ENCODE assay signal across 31 cellular contexts in the genomic region with DNA sequence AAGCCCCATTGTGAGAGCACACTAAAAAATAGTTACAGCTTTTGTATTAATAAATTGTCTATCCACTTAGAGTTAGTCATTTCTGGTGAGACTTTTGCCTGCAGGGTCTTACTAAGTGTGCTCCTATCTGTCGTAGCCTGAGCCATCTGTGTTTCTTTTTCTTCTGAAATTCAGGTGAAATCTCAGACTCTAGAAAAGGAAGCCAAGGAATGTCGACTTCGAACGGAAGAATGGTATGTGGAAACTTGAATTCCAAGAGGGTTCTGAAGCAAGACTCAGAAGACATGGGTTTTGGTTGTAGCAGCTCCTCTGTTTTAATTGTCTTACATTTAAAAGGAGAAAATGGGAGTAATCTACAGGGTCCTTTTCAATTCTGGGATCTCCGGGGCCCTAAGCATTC.
"Had no signal": no experiment of that assay in that cellular context is flagged by ENCODE, and none has a peak within 500 bp of the region (broad histone marks: within the 10 kb centered on the region; RNA-seq: fewer than 3 reads in every experiment).

No MANE protein-coding gene starts in this region.

- H3K4me1 ChIP-seq: adrenal gland, breast epithelium had no signal

- H3K4me1 Mint-ChIP-seq: activated CD4-positive, alpha-beta memory T cell treated with anti-CD3 and anti-CD28 coated beads, Interleukin-2, amount 10 ng/mL, durations not matched to agents 7 days and 5 days; activated naive CD8-positive, alpha-beta T cell treated with anti-CD3 and anti-CD28 coated beads, Interleukin-2, amount 10 ng/mL, durations not matched to agents 7 days and 5 days had no signal

- H3K27ac ChIP-seq: adrenal gland, breast epithelium, SK-N-MC, VCaP had no signal

- H3K9me3 Mint-ChIP-seq: activated CD4-positive, alpha-beta memory T cell treated with anti-CD3 and anti-CD28 coated beads, Interleukin-2, amount 10 ng/mL, durations not matched to agents 7 days and 5 days; activated naive CD8-positive, alpha-beta T cell treated with anti-CD3 and anti-CD28 coated beads, Interleukin-2, amount 10 ng/mL, durations not matched to agents 7 days and 5 days; activated T-cell treated with anti-CD3 and anti-CD28 coated beads, Interleukin-2, amount 50 U/mL, for 72 hours; T-cell had no signal

- H3K27me3 ChIP-seq: adrenal gland, breast epithelium had no signal

- FAIRE-seq: K562, TTC549 had no signal

- H3K27ac Mint-ChIP-seq: activated CD4-positive, alpha-beta memory T cell treated with anti-CD3 and anti-CD28 coated beads, Interleukin-2, amount 10 ng/mL, durations not matched to agents 7 days and 5 days; activated naive CD8-positive, alpha-beta T cell treated with anti-CD3 and anti-CD28 coated beads, Interleukin-2, amount 10 ng/mL, durations not matched to agents 7 days and 5 days; activated T-cell treated with anti-CD3 and anti-CD28 coated beads, Interleukin-2, amount 50 U/mL, for 72 hours; T-cell had no signal

- DNase-seq: activated CD4-positive, alpha-beta memory T cell treated with anti-CD3 and anti-CD28 coated beads, Interleukin-2, amount 10 ng/mL, durations not matched to agents 7 days and 5 days; activated CD4-positive, alpha-beta T cell treated with anti-CD3 and anti-CD28 coated beads, Interleukin-2, amount 50 U/mL, for 1 hour; activated CD4-positive, CD25-positive, alpha-beta regulatory T cell; activated CD8-positive, alpha-beta memory T cell treated with anti-CD3 and anti-CD28 coated beads, Interleukin-2, amount 50 U/mL, for 4 hours; activated naive CD4-positive, alpha-beta T cell treated with anti-CD3 and anti-CD28 coated beads, Interleukin-2, amount 50 U/mL, for 16 hours; activated naive CD8-positive, alpha-beta T cell treated with anti-CD3 and anti-CD28 coated beads, Interleukin-2, amount 10 ng/mL, durations not matched to agents 7 days and 5 days; activated T-cell treated with anti-CD3 and anti-CD28 coated beads, Interleukin-2, amount 50 U/mL, for 72 hours; adrenal gland; aorta; Karpas-422; MM.1S; NCI-H1105; NCI-H1436; NCI-H1694 treated with DMSO at 0.1 percent for 48 hours; NCI-H2029 treated with DMSO at 0.1 percent for 48 hours; NCI-H345; NCI-H510A treated with DMSO at 0.1 percent for 48 hours; NCI-H69; NK-92 treated with Interleukin-12 subunit alpha and Interleukin-12 subunit beta, amount 100 ng/mL, for 24 hours; OCI-M1; RPMI8226; T-cell; T-helper 2 cell; T1000 had no signal

- ATAC-seq: activated T-cell treated with anti-CD3 and anti-CD28 coated beads, Interleukin-2, amount 50 U/mL, for 72 hours; K562; Panc1; Right ventricle myocardium inferior; T-cell had no signal

- H3K4me3 ChIP-seq: adrenal gland, breast epithelium, K562, SK-N-MC had no signal

- H3K9me3 ChIP-seq: adrenal gland, breast epithelium had no signal

- H3K27me3 Mint-ChIP-seq: activated CD4-positive, alpha-beta memory T cell treated with anti-CD3 and anti-CD28 coated beads, Interleukin-2, amount 10 ng/mL, durations not matched to agents 7 days and 5 days; activated naive CD8-positive, alpha-beta T cell treated with anti-CD3 and anti-CD28 coated beads, Interleukin-2, amount 10 ng/mL, durations not matched to agents 7 days and 5 days; T-cell had no signal

- H3K4me3 Mint-ChIP-seq: activated CD4-positive, alpha-beta memory T cell treated with anti-CD3 and anti-CD28 coated beads, Interleukin-2, amount 10 ng/mL, durations not matched to agents 7 days and 5 days; activated naive CD8-positive, alpha-beta T cell treated with anti-CD3 and anti-CD28 coated beads, Interleukin-2, amount 10 ng/mL, durations not matched to agents 7 days and 5 days; activated T-cell treated with anti-CD3 and anti-CD28 coated beads, Interleukin-2, amount 50 U/mL, for 72 hours; T-cell had no signal

- H3K36me3 ChIP-seq: breast epithelium had no signal
